Comparison of ENCODE assay signal across 21 cellular contexts in the genomic region with DNA sequence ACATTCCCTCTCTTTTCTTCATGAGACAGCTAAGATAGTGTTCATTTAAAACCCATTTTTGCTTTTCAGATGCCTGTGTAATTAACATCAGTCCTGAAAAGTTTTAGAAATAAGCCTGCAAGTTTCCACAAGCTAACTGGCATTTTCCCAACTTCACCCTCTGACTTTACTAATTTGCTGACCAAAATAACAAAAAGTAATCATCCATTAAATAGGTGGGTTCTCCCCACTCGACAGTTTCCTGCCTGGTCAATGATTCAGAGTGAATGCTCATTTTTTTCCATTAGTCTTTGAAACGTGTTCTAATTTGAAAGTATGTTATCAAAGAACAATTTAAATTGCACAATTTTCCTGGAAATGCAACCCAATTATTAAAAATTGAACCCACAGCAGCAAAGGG. TPM values are rescaled to one million over a fixed set of nuclear protein-coding genes. Genes with fewer than 3 reads are reported as not detected.
DNase-seq lines count a peak whose midpoint lies in the region; ATAC-seq and TF ChIP-seq lines count a peak whose summit lies in the region.
"Had no signal": no experiment of that assay in that cellular context is flagged by ENCODE, and none has a peak within 500 bp of the region (broad histone marks: within the 10 kb centered on the region; RNA-seq: fewer than 3 reads in every experiment).

No MANE protein-coding gene starts in this region.

- H3K9me3 Mint-ChIP-seq in activated CD4-positive, alpha-beta T cell treated with anti-CD3 and anti-CD28 coated beads for 36 hours (ENCODE audit: low read depth) = no peaks in the 10 kb centered on the region
- no peaks in the 10 kb centered on the region for H3K9me3 Mint-ChIP-seq in activated naive CD8-positive, alpha-beta T cell treated with anti-CD3 and anti-CD28 coated beads, Interleukin-2, amount 10 ng/mL, durations not matched to agents 7 days and 5 days
- H3K9me3 Mint-ChIP-seq in MCF 10A (ENCODE audit: unreplicated experiment) = no peaks in the 10 kb centered on the region
- H3K9me3 Mint-ChIP-seq: memory B cell had no signal

- peaks cover 23% of the 10 kb centered on the region for H3K4me1 ChIP-seq in BLaER1
- no peaks in the 10 kb centered on the region for H3K4me1 ChIP-seq in right cardiac atrium (ENCODE audit: control insufficient read depth, insufficient read depth, low read length)
- H3K4me1 ChIP-seq: colonic mucosa, esophagus muscularis mucosa, psoas muscle, SJSA1 had no signal

- peaks cover 4% of the 10 kb centered on the region for H3K36me3 Mint-ChIP-seq in activated CD4-positive, alpha-beta T cell treated with anti-CD3 and anti-CD28 coated beads for 36 hours (ENCODE audit: low read depth)
- no peaks in the 10 kb centered on the region for H3K36me3 Mint-ChIP-seq in activated naive CD8-positive, alpha-beta T cell treated with anti-CD3 and anti-CD28 coated beads, Interleukin-2, amount 10 ng/mL, durations not matched to agents 7 days and 5 days
- H3K36me3 Mint-ChIP-seq in MCF 10A (ENCODE audit: insufficient read depth, unreplicated experiment) = no peaks in the 10 kb centered on the region
- H3K36me3 Mint-ChIP-seq: memory B cell had no signal

- H3K27me3 ChIP-seq in BLaER1 (no peaks in the 10 kb centered on the region), right cardiac atrium (ENCODE audit: control insufficient read depth, insufficient read depth) (no peaks in the 10 kb centered on the region)
- H3K27me3 ChIP-seq: colonic mucosa, esophagus muscularis mucosa had no signal

- H3K4me3 ChIP-seq in BLaER1 (no peak overlapping the region), right cardiac atrium (ENCODE audit: low read length) (no peak overlapping the region)
- H3K4me3 ChIP-seq: colonic mucosa, esophagus muscularis mucosa, psoas muscle, SJSA1 had no signal

- peak overlapping the region; percentile 72 for H3K27ac Mint-ChIP-seq in activated CD4-positive, alpha-beta T cell treated with anti-CD3 and anti-CD28 coated beads for 36 hours
- H3K27ac Mint-ChIP-seq in activated naive CD8-positive, alpha-beta T cell treated with anti-CD3 and anti-CD28 coated beads, Interleukin-2, amount 10 ng/mL, durations not matched to agents 7 days and 5 days = peak overlapping the region; percentile 84
- no peak overlapping the region for H3K27ac Mint-ChIP-seq in MCF 10A (ENCODE audit: low read depth, unreplicated experiment)
- H3K27ac Mint-ChIP-seq: memory B cell had no signal

- no peak overlapping the region for H3K9ac ChIP-seq in BLaER1

- H3K4me2 ChIP-seq in BLaER1 = peak overlapping the region; percentile 10; the same call in 1 of the 2 replicates

- BruUV-seq in MCF 10A (replicated peaks; lab: Mats Ljungman, UMichigan) = no TSS peak

- ATAC-seq in activated CD4-positive, alpha-beta T cell treated with anti-CD3 and anti-CD28 coated beads for 36 hours = no peak
- ATAC-seq in activated naive CD8-positive, alpha-beta T cell treated with anti-CD3 and anti-CD28 coated beads, Interleukin-2, amount 10 ng/mL, durations not matched to agents 7 days and 5 days (ENCODE audit: low read depth) = no peak
- ATAC-seq in right cardiac atrium = no peak
- ATAC-seq: psoas muscle had no signal

- intact Hi-C loops in activated CD4-positive, alpha-beta T cell treated with anti-CD3 and anti-CD28 coated beads for 36 hours (cut with DNase I, micrococcal nuclease) = loop anchor here in 1 of 2 experiments (10.0 kb wide), 3 partner anchors 382 to 1048 kb away; partner anchors contain the start of genes ARID2 and TWF1
- intact Hi-C loops in MCF 10A (cut with micrococcal nuclease) (no loop called here), right cardiac atrium (cut with DNase I) (no loop called here)

- no peaks in the 10 kb centered on the region for H3K36me3 ChIP-seq in BLaER1
- H3K36me3 ChIP-seq: colonic mucosa, esophagus muscularis mucosa, SJSA1 had no signal

- no peak for TF ChIP-seq CTCF in MCF 10A (IDR thresholded peaks at IDR 0.05; ENCODE audit: unreplicated experiment)

- H3K9me3 ChIP-seq in BLaER1 (no peaks in the 10 kb centered on the region), right cardiac atrium (ENCODE audit: control insufficient read depth, low read length) (no peaks in the 10 kb centered on the region)
- H3K9me3 ChIP-seq: colonic mucosa, esophagus muscularis mucosa, psoas muscle, SJSA1 had no signal

- no peaks in the 10 kb centered on the region for H3K27me3 Mint-ChIP-seq in activated CD4-positive, alpha-beta T cell treated with anti-CD3 and anti-CD28 coated beads for 36 hours
- H3K27me3 Mint-ChIP-seq in activated naive CD8-positive, alpha-beta T cell treated with anti-CD3 and anti-CD28 coated beads, Interleukin-2, amount 10 ng/mL, durations not matched to agents 7 days and 5 days = no peaks in the 10 kb centered on the region
- H3K27me3 Mint-ChIP-seq in MCF 10A (ENCODE audit: insufficient read depth, unreplicated experiment) = peaks cover 91% of the 10 kb centered on the region

- CTCF ChIA-PET in activated CD4-positive, alpha-beta T cell treated with anti-CD3 and anti-CD28 coated beads for 36 hours (lab: Charles Lee) = interaction anchor here (0.8 to 1.4 kb wide), 3 partner anchors 11 to 25 kb away, joined by 3 read pairs; no protein-coding TSS in a partner anchor
- CTCF ChIA-PET in MCF 10A (lab: Yijun Ruan, JAX) = no interaction called here

- POLR2A ChIA-PET in activated CD4-positive, alpha-beta T cell treated with anti-CD3 and anti-CD28 coated beads for 36 hours (lab: Charles Lee) = interaction anchor here (1.2 kb wide), 1 partner anchor 23 kb away, joined by 4 read pairs; no protein-coding TSS in a partner anchor
- POLR2A ChIA-PET in activated naive CD8-positive, alpha-beta T cell treated with anti-CD3 and anti-CD28 coated beads, Interleukin-2, amount 10 ng/mL, durations not matched to agents 7 days and 5 days (lab: Charles Lee) = interaction anchor here (0.7 to 1.2 kb wide), 2 partner anchors 10 to 16 kb away, joined by 3 to 4 read pairs; no protein-coding TSS in a partner anchor
- POLR2A ChIA-PET in MCF 10A (lab: Yijun Ruan, JAX) = interaction anchor here (0.5 kb wide), 1 partner anchor 24 kb away, joined by 3 read pairs; no protein-coding TSS in a partner anchor

- no peak for DNase-seq in activated CD4-positive, alpha-beta T cell treated with anti-CD3 and anti-CD28 coated beads for 36 hours
- no peak for DNase-seq in activated CD4-positive, alpha-beta T cell treated with anti-CD3 and anti-CD28 coated beads for 48 hours
- DNase-seq in NCI-H1105 treated with DMSO at 0.1 percent for 48 hours (lab: John Stamatoyannopoulos, UW) (peak; percentile 53), MCF 10A (ENCODE audit: unreplicated experiment) (no peak), hippocampal formation (lab: John Stamatoyannopoulos, UW) (no peak), right cardiac atrium (no peak)
- no peak for DNase-seq in activated naive CD8-positive, alpha-beta T cell treated with anti-CD3 and anti-CD28 coated beads, Interleukin-2, amount 10 ng/mL, durations not matched to agents 7 days and 5 days
- DNase-seq: activated CD4-positive, alpha-beta T cell treated with anti-CD3 and anti-CD28 coated beads, Interleukin-2, amount 50 U/mL, for 4 hours; AML-193; amniotic stem cell; colonic mucosa; COR-L47; DMS79 treated with DMSO at 0.1 percent for 48 hours; NCI-H1694 treated with DMSO at 0.1 percent for 48 hours; NCI-H526; psoas muscle had no signal

- 33% methylated on average over 2 of the region's 2 CpGs for WGBS in right cardiac atrium

- H3K27ac ChIP-seq in BLaER1 = no peak overlapping the region
- no peak overlapping the region for H3K27ac ChIP-seq in right cardiac atrium (ENCODE audit: low read length)
- H3K27ac ChIP-seq: colonic mucosa, esophagus muscularis mucosa, psoas muscle, SJSA1, VCaP had no signal

- H3K4me3 Mint-ChIP-seq in activated CD4-positive, alpha-beta T cell treated with anti-CD3 and anti-CD28 coated beads for 36 hours = peak overlapping the region; percentile 4
- H3K4me3 Mint-ChIP-seq in activated naive CD8-positive, alpha-beta T cell treated with anti-CD3 and anti-CD28 coated beads, Interleukin-2, amount 10 ng/mL, durations not matched to agents 7 days and 5 days = peak overlapping the region; percentile 77
- no peak overlapping the region for H3K4me3 Mint-ChIP-seq in MCF 10A (ENCODE audit: unreplicated experiment)
- H3K4me3 Mint-ChIP-seq: memory B cell had no signal

- H4K20me1 ChIP-seq in BLaER1 = no peaks in the 10 kb centered on the region

- peaks cover 84% of the 10 kb centered on the region for H3K4me1 Mint-ChIP-seq in activated CD4-positive, alpha-beta T cell treated with anti-CD3 and anti-CD28 coated beads for 36 hours
- peaks cover 78% of the 10 kb centered on the region for H3K4me1 Mint-ChIP-seq in activated naive CD8-positive, alpha-beta T cell treated with anti-CD3 and anti-CD28 coated beads, Interleukin-2, amount 10 ng/mL, durations not matched to agents 7 days and 5 days
- H3K4me1 Mint-ChIP-seq in MCF 10A (ENCODE audit: insufficient read depth, unreplicated experiment) = no peaks in the 10 kb centered on the region

RNA-seq across cellular contexts. Expression of gene NELL2, which starts 23.6 kb away (rescaled TPM):
- 10 to 100 TPM; 28.4 to 35.8 TPM for total RNA-seq in activated CD4-positive, alpha-beta T cell treated with anti-CD3 and anti-CD28 coated beads for 36 hours
- 100 to 1,000 TPM; 147 to 161 TPM for total RNA-seq in activated naive CD8-positive, alpha-beta T cell treated with anti-CD3 and anti-CD28 coated beads, Interleukin-2, amount 10 ng/mL, durations not matched to agents 7 days and 5 days
- total RNA-seq in MCF 10A (2022) = not detected in 2 replicates
- under 1 TPM; 0.43 to 0.95 (median 0.65) TPM for total RNA-seq in right cardiac atrium
- polyA plus RNA-seq in right cardiac atrium = 0.07 TPM
- total RNA-seq: SJSA1 had no signal

Comparison
In these comparisons a context has a peak if more than half of its experiments do, and no peak if none do; other contexts are left out.
1. RNA of gene NELL2, which starts 23.6 kb away (total RNA-seq): 147 to 161 TPM in activated naive CD8-positive, alpha-beta T cell treated with anti-CD3 and anti-CD28 coated beads, Interleukin-2, amount 10 ng/mL, durations not matched to agents 7 days and 5 days and 28.4 to 35.8 TPM in activated CD4-positive, alpha-beta T cell treated with anti-CD3 and anti-CD28 coated beads for 36 hours; 0.43 to 0.95 TPM in right cardiac atrium and not detected in MCF 10A; every median in the first group is over 10 times any median in the second.